In genomic region chr11:86686531-86686930, GRCh38 we compare ENCODE assay signal across 21 cellular contexts. TPM values are rescaled to one million over a fixed set of nuclear protein-coding genes. Genes with fewer than 3 reads are reported as not detected.
A peak's percentile ranks its signal among the peaks of the same experiment; 100 is the strongest.
DNase-seq lines count a peak whose midpoint lies in the region; ATAC-seq and TF ChIP-seq lines count a peak whose summit lies in the region.
"Had no signal": no experiment of that assay in that cellular context is flagged by ENCODE, and none has a peak within 500 bp of the region (broad histone marks: within the 10 kb centered on the region; RNA-seq: fewer than 3 reads in every experiment).

No MANE protein-coding gene starts in this region.

- no peak overlapping the region for H3K14ac ChIP-seq in mesenchymal stem cell (ENCODE audit: low read length in 2 of 2)

- H4K8ac ChIP-seq in mesenchymal stem cell (ENCODE audit: low read length): no peak overlapping the region

- peak overlapping the region; percentile 69 for H2BK5ac ChIP-seq in mesenchymal stem cell (ENCODE audit: low read depth, low read length, poor library complexity, severe bottlenecking)

- H3K9me3 ChIP-seq in Panc1 (ENCODE audit: control insufficient read depth, insufficient read depth, low read depth, low read length): peaks cover 4% of the 10 kb centered on the region; the same call in 1 of the 2 replicates
- no peaks in the 10 kb centered on the region for H3K9me3 ChIP-seq in mesenchymal stem cell (ENCODE audit: control insufficient read depth, low read length)
- no peaks in the 10 kb centered on the region for H3K9me3 ChIP-seq in skeletal muscle tissue (ENCODE audit: control insufficient read depth in 3 of 3, low read length in 3 of 3)
- H3K9me3 ChIP-seq: A549, MG63 had no signal

- in situ Hi-C loops in Panc1 (cut with HindIII; ENCODE audit: low pct_unique_long_range_greater_than_20kb, low sequenced_read_pairs): no loop called here

- no peak overlapping the region for H3K4me3 ChIP-seq in Panc1 (ENCODE audit: low read depth in 2 of 2, low read length in 2 of 2)
- H3K4me3 ChIP-seq in mesenchymal stem cell (ENCODE audit: insufficient read depth in 1 of 2, low read depth in 1 of 2, low read length in 2 of 2): no peak overlapping the region
- no peak overlapping the region for H3K4me3 ChIP-seq in skeletal muscle tissue (ENCODE audit: low read length in 3 of 3)
- H3K4me3 ChIP-seq: A549, GM23248, MG63 had no signal

- no peak for DNase-seq in activated naive CD8-positive, alpha-beta T cell treated with anti-CD3 and anti-CD28 coated beads for 36 hours
- no peak for DNase-seq in activated naive CD8-positive, alpha-beta T cell treated with anti-CD3 and anti-CD28 coated beads, Interleukin-2, amount 50 U/mL, for 24 hours
- DNase-seq in Panc1 (ENCODE audit: low read depth, low spot score) (no peak), mesenchymal stem cell (no peak)
- DNase-seq in activated CD8-positive, alpha-beta memory T cell treated with anti-CD3 and anti-CD28 coated beads, Interleukin-2, amount 10 ng/mL, durations not matched to agents 7 days and 5 days: no peak
- DNase-seq: C1 segment of cervical spinal cord; CD4-positive, alpha-beta memory T cell; COR-L47; DMS53; GM23248; H9; KG1; MG63; NCI-H1105 treated with DMSO at 0.1 percent for 48 hours; NCI-H2029 treated with DMSO at 0.1 percent for 48 hours; NCI-H2227 treated with DMSO at 0.1 percent for 48 hours; NCI-H526 treated with DMSO at 0.1 percent for 48 hours; SHP77 treated with DMSO at 0.1 percent for 48 hours had no signal

- WGBS in mesenchymal stem cell: 100% methylated on average over 1 of the region's 1 CpG

- TF ChIP-seq CTCF in Panc1 (IDR thresholded peaks at IDR 0.05): no peak

- POLR2A ChIA-PET in Panc1 (lab: Charles Lee): no interaction called here

- H2AFZ ChIP-seq in mesenchymal stem cell (ENCODE audit: low read depth, low read length): no peak overlapping the region
- H2AFZ ChIP-seq: GM23248 had no signal

- H3K9ac ChIP-seq in mesenchymal stem cell (ENCODE audit: low read length) (no peak overlapping the region), skeletal muscle tissue (ENCODE audit: low read depth in 1 of 3, low read length in 3 of 3) (no peak overlapping the region)
- H3K9ac ChIP-seq: GM23248 had no signal

- H3K27ac Mint-ChIP-seq in activated naive CD8-positive, alpha-beta T cell treated with anti-CD3 and anti-CD28 coated beads for 36 hours: peak overlapping the region; percentile 71
- no peak overlapping the region for H3K27ac Mint-ChIP-seq in activated naive CD8-positive, alpha-beta T cell treated with anti-CD3 and anti-CD28 coated beads, Interleukin-2, amount 50 U/mL, for 24 hours
- no peak overlapping the region for H3K27ac Mint-ChIP-seq in stimulated activated memory B cell treated with anti-CD40 and anti-IgM and Interleukin-4, amounts not matched to agents 10 μg/mL and 1 μg/mL and 100 μg/mL, for 72 hours
- no peak overlapping the region for H3K27ac Mint-ChIP-seq in activated CD8-positive, alpha-beta memory T cell treated with anti-CD3 and anti-CD28 coated beads, Interleukin-2, amount 10 ng/mL, durations not matched to agents 7 days and 5 days
- H3K27ac Mint-ChIP-seq: CD4-positive, alpha-beta memory T cell; H9 had no signal

- H3K4ac ChIP-seq in mesenchymal stem cell (ENCODE audit: low read depth in 1 of 2, low read length in 2 of 2): peak overlapping the region in 1 of 2 experiments; percentile 6

- H2BK12ac ChIP-seq in mesenchymal stem cell (ENCODE audit: low read length in 2 of 2): peak overlapping the region in 1 of 2 experiments; percentile 91

- H3K4me1 Mint-ChIP-seq in activated naive CD8-positive, alpha-beta T cell treated with anti-CD3 and anti-CD28 coated beads for 36 hours: peaks cover 25% of the 10 kb centered on the region
- H3K4me1 Mint-ChIP-seq in activated naive CD8-positive, alpha-beta T cell treated with anti-CD3 and anti-CD28 coated beads, Interleukin-2, amount 50 U/mL, for 24 hours: peaks cover 22% of the 10 kb centered on the region
- no peaks in the 10 kb centered on the region for H3K4me1 Mint-ChIP-seq in stimulated activated memory B cell treated with anti-CD40 and anti-IgM and Interleukin-4, amounts not matched to agents 10 μg/mL and 1 μg/mL and 100 μg/mL, for 72 hours
- peaks cover 8% of the 10 kb centered on the region for H3K4me1 Mint-ChIP-seq in activated CD8-positive, alpha-beta memory T cell treated with anti-CD3 and anti-CD28 coated beads, Interleukin-2, amount 10 ng/mL, durations not matched to agents 7 days and 5 days
- H3K4me1 Mint-ChIP-seq: CD4-positive, alpha-beta memory T cell had no signal

- no peak overlapping the region for H4K91ac ChIP-seq in mesenchymal stem cell (ENCODE audit: low read length)

- H2BK15ac ChIP-seq in mesenchymal stem cell (ENCODE audit: low read depth, poor library complexity, severe bottlenecking): no peak overlapping the region

- no peaks in the 10 kb centered on the region for H3K27me3 ChIP-seq in Panc1 (ENCODE audit: control insufficient read depth, insufficient read depth, low read length)
- no peaks in the 10 kb centered on the region for H3K27me3 ChIP-seq in mesenchymal stem cell (ENCODE audit: control insufficient read depth in 1 of 2, insufficient read depth in 1 of 2, low read length in 2 of 2)
- H3K27me3 ChIP-seq in skeletal muscle tissue (ENCODE audit: control insufficient read depth in 3 of 3, insufficient read depth in 3 of 3, low read length in 3 of 3): no peaks in the 10 kb centered on the region
- H3K27me3 ChIP-seq: MG63 had no signal

- peak overlapping the region; percentile 68; the same call in 1 of the 2 replicates for H3K27ac ChIP-seq in Panc1 (ENCODE audit: low read length)
- no peak overlapping the region for H3K27ac ChIP-seq in mesenchymal stem cell (ENCODE audit: low read length, poor library complexity, severe bottlenecking)
- H3K27ac ChIP-seq in skeletal muscle tissue (ENCODE audit: low read depth, low read length): peak overlapping the region; percentile 70

- no peak overlapping the region for H3K4me3 Mint-ChIP-seq in activated naive CD8-positive, alpha-beta T cell treated with anti-CD3 and anti-CD28 coated beads for 36 hours
- H3K4me3 Mint-ChIP-seq in activated naive CD8-positive, alpha-beta T cell treated with anti-CD3 and anti-CD28 coated beads, Interleukin-2, amount 50 U/mL, for 24 hours: no peak overlapping the region
- H3K4me3 Mint-ChIP-seq in stimulated activated memory B cell treated with anti-CD40 and anti-IgM and Interleukin-4, amounts not matched to agents 10 μg/mL and 1 μg/mL and 100 μg/mL, for 72 hours: no peak overlapping the region
- no peak overlapping the region for H3K4me3 Mint-ChIP-seq in activated CD8-positive, alpha-beta memory T cell treated with anti-CD3 and anti-CD28 coated beads, Interleukin-2, amount 10 ng/mL, durations not matched to agents 7 days and 5 days
- H3K4me3 Mint-ChIP-seq: CD4-positive, alpha-beta memory T cell; H9 had no signal

- no peaks in the 10 kb centered on the region for H3K36me3 ChIP-seq in Panc1 (ENCODE audit: control insufficient read depth, insufficient read depth, low read length)
- H3K36me3 ChIP-seq in mesenchymal stem cell (ENCODE audit: control insufficient read depth in 1 of 2, insufficient read depth in 2 of 2, low read depth in 1 of 2, low read length in 2 of 2): no peaks in the 10 kb centered on the region
- H3K36me3 ChIP-seq in skeletal muscle tissue (ENCODE audit: control insufficient read depth in 3 of 3, insufficient read depth in 3 of 3, low read length in 3 of 3): no peaks in the 10 kb centered on the region
- H3K36me3 ChIP-seq: MG63 had no signal

- peak overlapping the region in 1 of 2 experiments; percentile 8 for H3K18ac ChIP-seq in mesenchymal stem cell (ENCODE audit: low read depth in 1 of 2, low read length in 2 of 2)

- intact Hi-C loops in Panc1 (cut with micrococcal nuclease; ENCODE audit: unreplicated experiment): no loop called here

- BruUV-seq in Panc1 (replicated peaks; lab: Mats Ljungman, UMichigan): no TSS peak

- peaks cover 2% of the 10 kb centered on the region for H3K36me3 Mint-ChIP-seq in activated naive CD8-positive, alpha-beta T cell treated with anti-CD3 and anti-CD28 coated beads for 36 hours
- H3K36me3 Mint-ChIP-seq in activated naive CD8-positive, alpha-beta T cell treated with anti-CD3 and anti-CD28 coated beads, Interleukin-2, amount 50 U/mL, for 24 hours (ENCODE audit: low read depth): no peaks in the 10 kb centered on the region
- no peaks in the 10 kb centered on the region for H3K36me3 Mint-ChIP-seq in stimulated activated memory B cell treated with anti-CD40 and anti-IgM and Interleukin-4, amounts not matched to agents 10 μg/mL and 1 μg/mL and 100 μg/mL, for 72 hours
- H3K36me3 Mint-ChIP-seq in activated CD8-positive, alpha-beta memory T cell treated with anti-CD3 and anti-CD28 coated beads, Interleukin-2, amount 10 ng/mL, durations not matched to agents 7 days and 5 days: no peaks in the 10 kb centered on the region
- H3K36me3 Mint-ChIP-seq: CD4-positive, alpha-beta memory T cell had no signal

- no peaks in the 10 kb centered on the region for H3K79me1 ChIP-seq in mesenchymal stem cell (replicated peaks; ENCODE audit: low read length, poor library complexity, severe bottlenecking)

- H3K4me1 ChIP-seq in Panc1 (ENCODE audit: control insufficient read depth, insufficient read depth, low read length): peaks cover 8% of the 10 kb centered on the region; the same call in 1 of the 2 replicates
- H3K4me1 ChIP-seq in mesenchymal stem cell (ENCODE audit: control insufficient read depth, insufficient read depth, low read depth, low read length): peaks cover 7% of the 10 kb centered on the region
- H3K4me1 ChIP-seq in skeletal muscle tissue (ENCODE audit: control insufficient read depth in 3 of 3, insufficient read depth in 3 of 3, low read length in 3 of 3): peaks cover 16 to 25% (median 22%) of the 10 kb centered on the region in 3 donors

- no peak overlapping the region for H3K4me2 ChIP-seq in mesenchymal stem cell (ENCODE audit: low read length, poor library complexity, severe bottlenecking)
- H3K4me2 ChIP-seq: A549 had no signal

- H3K27me3 Mint-ChIP-seq in activated naive CD8-positive, alpha-beta T cell treated with anti-CD3 and anti-CD28 coated beads for 36 hours: no peaks in the 10 kb centered on the region
- H3K27me3 Mint-ChIP-seq in activated naive CD8-positive, alpha-beta T cell treated with anti-CD3 and anti-CD28 coated beads, Interleukin-2, amount 50 U/mL, for 24 hours: no peaks in the 10 kb centered on the region
- peaks cover 11% of the 10 kb centered on the region for H3K27me3 Mint-ChIP-seq in stimulated activated memory B cell treated with anti-CD40 and anti-IgM and Interleukin-4, amounts not matched to agents 10 μg/mL and 1 μg/mL and 100 μg/mL, for 72 hours
- H3K27me3 Mint-ChIP-seq in activated CD8-positive, alpha-beta memory T cell treated with anti-CD3 and anti-CD28 coated beads, Interleukin-2, amount 10 ng/mL, durations not matched to agents 7 days and 5 days: peaks cover 7% of the 10 kb centered on the region
- H3K27me3 Mint-ChIP-seq: CD4-positive, alpha-beta memory T cell had no signal

- H2AK5ac ChIP-seq in mesenchymal stem cell (ENCODE audit: low read length, severe bottlenecking): peak overlapping the region; percentile 93

- peaks cover 1% of the 10 kb centered on the region for H3K9me3 Mint-ChIP-seq in activated naive CD8-positive, alpha-beta T cell treated with anti-CD3 and anti-CD28 coated beads for 36 hours
- H3K9me3 Mint-ChIP-seq in activated naive CD8-positive, alpha-beta T cell treated with anti-CD3 and anti-CD28 coated beads, Interleukin-2, amount 50 U/mL, for 24 hours: no peaks in the 10 kb centered on the region
- no peaks in the 10 kb centered on the region for H3K9me3 Mint-ChIP-seq in stimulated activated memory B cell treated with anti-CD40 and anti-IgM and Interleukin-4, amounts not matched to agents 10 μg/mL and 1 μg/mL and 100 μg/mL, for 72 hours
- H3K9me3 Mint-ChIP-seq in activated CD8-positive, alpha-beta memory T cell treated with anti-CD3 and anti-CD28 coated beads, Interleukin-2, amount 10 ng/mL, durations not matched to agents 7 days and 5 days (ENCODE audit: low read depth): no peaks in the 10 kb centered on the region
- H3K9me3 Mint-ChIP-seq: CD4-positive, alpha-beta memory T cell; H9 had no signal

- H2BK120ac ChIP-seq in mesenchymal stem cell (ENCODE audit: low read depth, low read length): no peak overlapping the region

- ATAC-seq in activated naive CD8-positive, alpha-beta T cell treated with anti-CD3 and anti-CD28 coated beads, Interleukin-2, amount 50 U/mL, for 24 hours: no peak
- no peak for ATAC-seq in Panc1
- no peak for ATAC-seq in stimulated activated memory B cell treated with anti-CD40 and anti-IgM and Interleukin-4, amounts not matched to agents 10 μg/mL and 1 μg/mL and 100 μg/mL, for 72 hours
- no peak for ATAC-seq in activated CD8-positive, alpha-beta memory T cell treated with anti-CD3 and anti-CD28 coated beads, Interleukin-2, amount 10 ng/mL, durations not matched to agents 7 days and 5 days
- ATAC-seq: A549 had no signal

- no peak overlapping the region for H3K23ac ChIP-seq in mesenchymal stem cell (ENCODE audit: low read length in 2 of 2)

- CTCF ChIA-PET in Panc1 (lab: Charles Lee): no interaction called here
- CTCF ChIA-PET in activated CD8-positive, alpha-beta memory T cell treated with anti-CD3 and anti-CD28 coated beads, Interleukin-2, amount 10 ng/mL, durations not matched to agents 7 days and 5 days (lab: Charles Lee): no interaction called here

RNA-seq across cellular contexts. Expression of gene ME3, which starts 14.1 kb away (rescaled TPM):
- 1 to 10 TPM; 3.8 to 4.8 TPM for total RNA-seq in activated naive CD8-positive, alpha-beta T cell treated with anti-CD3 and anti-CD28 coated beads for 36 hours
- 35.3 TPM for total RNA-seq in Panc1 (2021; ENCODE audit: unreplicated experiment)
- polyA plus RNA-seq in Panc1 (2012; ENCODE audit: insufficient read length): 31.8 TPM
- polyA plus RNA-seq in mesenchymal stem cell (2013, experiment 1 of 2): 12.5 TPM
- 11.9 TPM for polyA plus RNA-seq in mesenchymal stem cell (2013, experiment 2 of 2)
- total RNA-seq in skeletal muscle tissue: 16.7 TPM
- 1 to 10 TPM in 1 of 2 experiments, under 1 TPM in 1; 0.79 to 1.3 TPM for total RNA-seq in activated CD8-positive, alpha-beta memory T cell treated with anti-CD3 and anti-CD28 coated beads, Interleukin-2, amount 10 ng/mL, durations not matched to agents 7 days and 5 days
